8 cellular contexts compared by ENCODE assay signal in genomic region chr16:81778861-81779539, GRCh38. TPM values are rescaled to one million over a fixed set of nuclear protein-coding genes. Genes with fewer than 3 reads are reported as not detected.
A peak's percentile ranks its signal among the peaks of the same experiment; 100 is the strongest.
DNase-seq lines count a peak whose midpoint lies in the region; ATAC-seq lines count a peak whose summit lies in the region.

Gene PLCG2, plus strand, starts transcription at chr16:81779291. Its CDS starts 6,699 bp downstream, at chr16:81785990.

- peak; percentile 46 for DNase-seq in Caki2 (ENCODE audit: low read depth)
- DNase-seq in SK-N-MC (ENCODE audit: low read depth, low spot score) = no peak
- peak; percentile 48 for DNase-seq in activated naive CD4-positive, alpha-beta T cell treated with anti-CD3 and anti-CD28 coated beads, Interleukin-2, amount 50 U/mL, for 16 hours
- peak; percentile 83 for DNase-seq in left cardiac atrium
- peak; percentile 25 for DNase-seq in retina
- no peak for DNase-seq in foreskin melanocyte

- no peaks in the 10 kb centered on the region for H3K9me3 ChIP-seq in SK-N-MC (ENCODE audit: low read depth, low read length)

- ATAC-seq in GM19455 (IDR thresholded peaks at IDR 0.05; ENCODE audit: unreplicated experiment) (peak; percentile 77), HG03521 (IDR thresholded peaks at IDR 0.05; ENCODE audit: unreplicated experiment) (peak; percentile 90), left cardiac atrium (peak; percentile 97)

- peak within 1 kb of the TSS; percentile 45 for H3K9ac ChIP-seq in SK-N-MC (ENCODE audit: insufficient read length)

- in situ Hi-C loops in Caki2 (cut with HindIII; ENCODE audit: low pct_unique_long_range_greater_than_20kb, low sequenced_read_pairs) = no loop called here

- no peak within 1 kb of the TSS for H3K27ac ChIP-seq in SK-N-MC

- no peaks in the 10 kb centered on the region for H3K36me3 ChIP-seq in SK-N-MC (ENCODE audit: insufficient read depth, low read length)

- peak within 1 kb of the TSS; percentile 76 for H3K4me3 ChIP-seq in SK-N-MC

- intact Hi-C loops in left cardiac atrium (cut with DNase I) = no loop called here

RNA-seq across cellular contexts. Expression of gene PLCG2, which starts in this region (rescaled TPM):
- total RNA-seq in Caki2 (2014; rRNA removed; shearing (Covaris generic); ENCODE audit: low replicate concordance) = 3.9 and 23.4 TPM in 2 replicates
- 10 to 100 TPM; 14.1 to 16.0 TPM for total RNA-seq in left cardiac atrium

Comparison
In these comparisons a context has a peak if more than half of its experiments do, and no peak if none do; other contexts are left out.
1. DNase-seq: peak in Caki2 (single experiment), activated naive CD4-positive, alpha-beta T cell treated with anti-CD3 and anti-CD28 coated beads, Interleukin-2, amount 50 U/mL, for 16 hours (single experiment), left cardiac atrium (single experiment) and retina (single experiment); none in SK-N-MC (single experiment) and foreskin melanocyte (single experiment).
2. Peak in every context shown above with its lines, with median percentiles within 50 percentile points of each other: ATAC-seq.